ENCODE assay signal across 8 cellular contexts in the genomic region with DNA sequence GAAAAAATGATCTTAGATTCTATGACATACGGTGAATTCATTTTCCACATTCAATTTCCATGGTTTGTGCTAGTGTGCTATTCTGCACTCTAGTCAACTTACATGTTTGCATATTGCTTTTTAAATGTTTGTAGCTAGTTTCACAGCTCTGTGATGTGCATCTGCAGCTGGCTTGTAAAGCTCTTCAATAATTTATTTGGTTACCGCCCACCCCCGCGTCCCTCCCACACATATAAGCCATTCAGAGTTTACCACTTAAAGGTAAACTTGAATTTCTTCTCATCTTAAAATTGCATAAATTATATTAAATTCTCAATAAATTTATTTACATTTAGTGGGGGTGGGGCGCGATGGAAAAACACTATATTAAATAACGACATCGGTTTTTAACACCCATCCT. TPM values are rescaled to one million over a fixed set of nuclear protein-coding genes. Genes with fewer than 3 reads are reported as not detected.
A peak's percentile ranks its signal among the peaks of the same experiment; 100 is the strongest.
DNase-seq lines count a peak whose midpoint lies in the region; ATAC-seq and TF ChIP-seq lines count a peak whose summit lies in the region.

No MANE protein-coding gene starts in this region.

- no peak for TF ChIP-seq CTCF in chondrocyte (IDR thresholded peaks at IDR 0.05)
- TF ChIP-seq CTCF in mucosa of descending colon (IDR thresholded peaks at IDR 0.05): no peak
- no peak for TF ChIP-seq CTCF in upper lobe of left lung (IDR thresholded peaks at IDR 0.05)

- peaks cover 19% of the 10 kb centered on the region for H3K4me1 Mint-ChIP-seq in chondrocyte (ENCODE audit: low read depth)

- intact Hi-C loops in Right ventricle myocardium superior (cut with DNase I) (no loop called here), Right ventricle myocardium inferior (cut with DNase I) (loop anchor here (5.0 kb wide), 1 partner anchor 446 kb away; no protein-coding TSS in a partner anchor), mucosa of descending colon (cut with DNase I, micrococcal nuclease) (no loop called here)

- H3K4me3 ChIP-seq in SJCRH30: peak overlapping the region; percentile 72
- no peak overlapping the region for H3K4me3 ChIP-seq in mucosa of descending colon
- H3K4me3 ChIP-seq in upper lobe of left lung: peak overlapping the region in 3 of 4 donors; percentile 47 to 62 (median 56)

- H3K36me3 Mint-ChIP-seq in chondrocyte (ENCODE audit: low read depth): no peaks in the 10 kb centered on the region

- H3K27me3 ChIP-seq in SJCRH30 (no peaks in the 10 kb centered on the region), upper lobe of left lung (no peaks in the 10 kb centered on the region)

- H3K27ac ChIP-seq in SJCRH30 (peak overlapping the region; percentile 50; the same call in 1 of the 2 replicates), upper lobe of left lung (peak overlapping the region in 3 of 4 donors; percentile 59 to 84 (median 76))

- no peaks in the 10 kb centered on the region for H3K4me1 ChIP-seq in SJCRH30
- H3K4me1 ChIP-seq in mucosa of descending colon (ENCODE audit: low read depth): no peaks in the 10 kb centered on the region
- peaks cover 0 to 9% (median 0%) of the 10 kb centered on the region in 4 donors for H3K4me1 ChIP-seq in upper lobe of left lung

- H3K36me3 ChIP-seq in SJCRH30 (no peaks in the 10 kb centered on the region), mucosa of descending colon (ENCODE audit: low read depth) (no peaks in the 10 kb centered on the region), upper lobe of left lung (no peaks in the 10 kb centered on the region)

- H3K9me3 ChIP-seq in SJCRH30 (replicated peaks): no peaks in the 10 kb centered on the region
- no peaks in the 10 kb centered on the region for H3K9me3 ChIP-seq in mucosa of descending colon
- H3K9me3 ChIP-seq in upper lobe of left lung: no peaks in the 10 kb centered on the region

- ATAC-seq in Right ventricle myocardium superior (ENCODE audit: poor library complexity) (peak; percentile 25), Right ventricle myocardium inferior (no peak), HG03045 (IDR thresholded peaks at IDR 0.05; ENCODE audit: unreplicated experiment) (peak; percentile 35), mucosa of descending colon (peak; percentile 26), upper lobe of left lung (ENCODE audit: low FRiP score in 2 of 2) (peak; percentile 19 to 60)

- DNase-seq in Right ventricle myocardium superior: no peak
- no peak for DNase-seq in Right ventricle myocardium inferior (ENCODE audit: missing footprints)
- DNase-seq in SJCRH30: peak; percentile 14 to 36
- no peak for DNase-seq in chondrocyte (ENCODE audit: low spot score)
- DNase-seq in mucosa of descending colon: peak in 2 of 3 donors; percentile 23 to 29
- no peak for DNase-seq in upper lobe of left lung
- no peak for DNase-seq in Ammon's horn (ENCODE audit: low spot score)

- TF ChIP-seq POLR2A in upper lobe of left lung (IDR thresholded peaks at IDR 0.05): no peak

- peak overlapping the region; percentile 90 for H3K27ac Mint-ChIP-seq in chondrocyte (ENCODE audit: unreplicated experiment)

- peaks cover 4% of the 10 kb centered on the region for H3K9me3 Mint-ChIP-seq in chondrocyte (ENCODE audit: low read depth)

- no peak for TF ChIP-seq EP300 in upper lobe of left lung (IDR thresholded peaks at IDR 0.05)

- H3K27me3 Mint-ChIP-seq in chondrocyte (ENCODE audit: low read depth): peaks cover 2% of the 10 kb centered on the region

- 4 to 26% methylated on average over 8 of the region's 8 CpGs for WGBS in upper lobe of left lung, 2 donors

- peak overlapping the region; percentile 85 for H3K4me3 Mint-ChIP-seq in chondrocyte (ENCODE audit: unreplicated experiment)

RNA-seq across cellular contexts. Expression of gene NBDY, which starts 0.3 kb away (rescaled TPM):
- total RNA-seq in Right ventricle myocardium superior (22.3 TPM), Right ventricle myocardium inferior (21.4 TPM), chondrocyte (49.9 to 63.1 TPM (median 51.1 TPM) in 3 replicates), mucosa of descending colon (10 to 100 TPM; 14.9 to 22.2 (median 20.0) TPM), upper lobe of left lung (10 to 100 TPM in 5 of 6 donors, 1 to 10 TPM in 1; 9.4 to 34.2 (median 14.4) TPM)
- 14.6 and 16.2 TPM in 2 replicates for total RNA-seq in SJCRH30 (2014; rRNA removed; shearing (Covaris generic))

Comparison
In these comparisons a context has a peak if more than half of its experiments do, and no peak if none do; other contexts are left out.
1. DNase-seq: peak in SJCRH30 (2 of 2) and mucosa of descending colon (2 of 3); none in Right ventricle myocardium superior (single experiment), Right ventricle myocardium inferior (single experiment), chondrocyte (single experiment), upper lobe of left lung (0 of 2) and Ammon's horn (single experiment).